26 cellular contexts compared by ENCODE assay signal in genomic region chr16:81467072-81467471, GRCh38. TPM values are rescaled to one million over a fixed set of nuclear protein-coding genes. Genes with fewer than 3 reads are reported as not detected.
DNase-seq lines count a peak whose midpoint lies in the region; ATAC-seq and TF ChIP-seq lines count a peak whose summit lies in the region.
"Had no signal": no experiment of that assay in that cellular context is flagged by ENCODE, and none has a peak within 500 bp of the region (broad histone marks: within the 10 kb centered on the region; RNA-seq: fewer than 3 reads in every experiment).

No MANE protein-coding gene starts in this region.

- H3K4me1 Mint-ChIP-seq in CD4-positive, CD25-positive, alpha-beta regulatory T cell = peaks cover 21 to 88% (median 58%) of the 10 kb centered on the region in 4 donors
- H3K4me1 Mint-ChIP-seq in endodermal cell = peaks cover 11% of the 10 kb centered on the region

- 92 to 94% methylated on average over 7 to 11 of the region's 11 CpGs for WGBS in endodermal cell (ENCODE audit: insufficient coverage in 1 of 2, insufficient read length in 1 of 2), 2 experiments
- WGBS in spleen, 5 donors = 91 to 97% (median 95%) methylated on average over 11 of the region's 11 CpGs

- DNase-seq in CD4-positive, CD25-positive, alpha-beta regulatory T cell = no peak
- no peak for DNase-seq in endodermal cell
- DNase-seq in spleen = peak; percentile 51
- no peak for DNase-seq in mucosa of descending colon
- DNase-seq in HuH-7.5 (ENCODE audit: low spot score) = no peak
- DNase-seq in sciatic nerve (ENCODE audit: low spot score) = no peak
- DNase-seq: activated CD4-positive, alpha-beta T cell treated with anti-CD3 and anti-CD28 coated beads for 36 hours; activated T-cell treated with anti-CD3 and anti-CD28 coated beads, Interleukin-2, amount 50 U/mL, for 1 hour; CD8-positive, alpha-beta T cell; cortex of kidney; DMS153; GOT3; lower lobe of right lung; NCI-H187; NCI-H526 treated with DMSO at 0.1 percent for 48 hours; RPMI8226; stimulated activated CD4-positive, alpha-beta T cell treated with anti-CD3 and anti-CD28 coated beads, Interleukin-12 subunit alpha, Interleukin-12 subunit beta, amount 100 ng/mL, for 4 hours; stimulated activated CD4-positive, alpha-beta T cell treated with anti-CD3 and anti-CD28 coated beads, Interleukin-4, amount 100 ng/mL, for 24 hours; stimulated activated naive CD4-positive, alpha-beta T cell treated with Interleukin-2 at 50 U/mL for 16 hours; thyroid gland had no signal

- TF ChIP-seq POLR2A in spleen (IDR thresholded peaks at IDR 0.05) = no peak

- TF ChIP-seq CTCF in endodermal cell (conservative IDR thresholded peaks at IDR 0.05) (no peak), spleen (IDR thresholded peaks at IDR 0.05 in 8 of 11, conservative IDR thresholded peaks at IDR 0.05 in 3 of 11) (no peak), mucosa of descending colon (IDR thresholded peaks at IDR 0.05) (no peak)

- H3K36me3 ChIP-seq in CD4-positive, CD25-positive, alpha-beta regulatory T cell (ENCODE audit: control insufficient read depth, insufficient read depth, low read length) = peaks cover 7% of the 10 kb centered on the region
- H3K36me3 ChIP-seq in KOPT-K1 (ENCODE audit: insufficient read depth, low read length) (peaks cover 19% of the 10 kb centered on the region), endodermal cell (ENCODE audit: control insufficient read depth, insufficient read depth, low read length) (peaks cover 26% of the 10 kb centered on the region), spleen (peaks cover 0 to 21% (median 0%) of the 10 kb centered on the region in 6 donors), mucosa of descending colon (ENCODE audit: low read depth) (no peaks in the 10 kb centered on the region)
- H3K36me3 ChIP-seq: breast epithelium, lower lobe of right lung, thyroid gland had no signal

- no peak overlapping the region for H3K9ac ChIP-seq in endodermal cell (ENCODE audit: extremely low read depth, low read length, poor library complexity, severe bottlenecking)
- H3K9ac ChIP-seq: KMS-11 had no signal

- H3K9me3 Mint-ChIP-seq in CD4-positive, CD25-positive, alpha-beta regulatory T cell = no peaks in the 10 kb centered on the region
- no peaks in the 10 kb centered on the region for H3K9me3 Mint-ChIP-seq in endodermal cell
- H3K9me3 Mint-ChIP-seq: CD8-positive, alpha-beta T cell; T-helper 1 cell treated with Interleukin-12 subunit alpha and Interleukin-12 subunit beta and Interleukin-4 antibody, amounts not matched to agents 30 μg/mL and 1 μg/mL, for 36 hours had no signal

- H3K27ac ChIP-seq in CD4-positive, CD25-positive, alpha-beta regulatory T cell (ENCODE audit: insufficient read depth, low read length, poor library complexity, severe bottlenecking) = peak overlapping the region; percentile 6
- H3K27ac ChIP-seq in KOPT-K1 (ENCODE audit: low read depth, low read length, poor library complexity, severe bottlenecking) = peak overlapping the region; percentile 99
- peak overlapping the region; percentile 68 for H3K27ac ChIP-seq in endodermal cell (ENCODE audit: low read depth, low read length)
- peak overlapping the region in 3 of 8 donors; percentile 61 to 95 (median 78) for H3K27ac ChIP-seq in spleen
- H3K27ac ChIP-seq: KMS-11, lower lobe of right lung, SK-N-MC, thyroid gland had no signal

- no peak overlapping the region for H3K4me3 ChIP-seq in CD4-positive, CD25-positive, alpha-beta regulatory T cell (ENCODE audit: low read depth, low read length)
- H3K4me3 ChIP-seq in endodermal cell (ENCODE audit: low read length) = no peak overlapping the region
- no peak overlapping the region for H3K4me3 ChIP-seq in spleen
- H3K4me3 ChIP-seq in mucosa of descending colon = no peak overlapping the region
- H3K4me3 ChIP-seq: breast epithelium, lower lobe of right lung, SK-N-MC, thyroid gland had no signal

- H3K27me3 ChIP-seq in CD4-positive, CD25-positive, alpha-beta regulatory T cell (ENCODE audit: control insufficient read depth, insufficient read depth, low read length) = no peaks in the 10 kb centered on the region
- H3K27me3 ChIP-seq in endodermal cell (ENCODE audit: control insufficient read depth, insufficient read depth, low read length, poor library complexity, severe bottlenecking) (no peaks in the 10 kb centered on the region), spleen (replicated peaks in 1 of 7) (no peaks in the 10 kb centered on the region)
- H3K27me3 ChIP-seq: breast epithelium, thyroid gland had no signal

- H3K4me1 ChIP-seq in CD4-positive, CD25-positive, alpha-beta regulatory T cell (ENCODE audit: control insufficient read depth, insufficient read depth, low read length, poor library complexity, severe bottlenecking) = peaks cover 49% of the 10 kb centered on the region
- H3K4me1 ChIP-seq in endodermal cell (ENCODE audit: control insufficient read depth, insufficient read depth, low read length) = no peaks in the 10 kb centered on the region
- peaks cover 36 to 100% (median 92%) of the 10 kb centered on the region in 6 donors for H3K4me1 ChIP-seq in spleen
- peaks cover 5% of the 10 kb centered on the region for H3K4me1 ChIP-seq in mucosa of descending colon (ENCODE audit: low read depth)
- H3K4me1 ChIP-seq: breast epithelium had no signal

- peaks cover 21% of the 10 kb centered on the region for H3K36me3 Mint-ChIP-seq in CD4-positive, CD25-positive, alpha-beta regulatory T cell
- H3K36me3 Mint-ChIP-seq in endodermal cell (ENCODE audit: low read depth) = peaks cover 6% of the 10 kb centered on the region

- no peak for ATAC-seq in CD4-positive, CD25-positive, alpha-beta regulatory T cell (ENCODE audit: low read depth in 2 of 2)
- no peak for ATAC-seq in mucosa of descending colon
- no peak for ATAC-seq in GM19023 (IDR thresholded peaks at IDR 0.05; ENCODE audit: unreplicated experiment)
- ATAC-seq in sciatic nerve = no peak
- ATAC-seq: activated CD4-positive, alpha-beta T cell treated with anti-CD3 and anti-CD28 coated beads for 36 hours; CD8-positive, alpha-beta T cell; lower lobe of right lung had no signal

- intact Hi-C loops in spleen (cut with DNase I; ENCODE audit: low total_unique reads) (loop anchor here (10.0 kb wide), 1 partner anchor 48 kb away; no protein-coding TSS in a partner anchor), mucosa of descending colon (cut with DNase I, micrococcal nuclease) (no loop called here), sciatic nerve (cut with DNase I) (no loop called here)

- H3K27ac Mint-ChIP-seq in CD4-positive, CD25-positive, alpha-beta regulatory T cell = peak overlapping the region in 1 of 3 donors; percentile 50
- H3K27ac Mint-ChIP-seq in endodermal cell = no peak overlapping the region
- H3K27ac Mint-ChIP-seq: activated CD4-positive, alpha-beta T cell treated with anti-CD3 and anti-CD28 coated beads for 36 hours had no signal

- H3K9me3 ChIP-seq in CD4-positive, CD25-positive, alpha-beta regulatory T cell (ENCODE audit: control insufficient read depth in 2 of 2, low read length in 2 of 2) = no peaks in the 10 kb centered on the region
- H3K9me3 ChIP-seq in KOPT-K1 (ENCODE audit: insufficient read depth, low read length, poor library complexity, severe bottlenecking) (no peaks in the 10 kb centered on the region), endodermal cell (ENCODE audit: control insufficient read depth, low read length) (no peaks in the 10 kb centered on the region), spleen (no peaks in the 10 kb centered on the region), mucosa of descending colon (no peaks in the 10 kb centered on the region)
- H3K9me3 ChIP-seq: breast epithelium, lower lobe of right lung, thyroid gland had no signal

- no peaks in the 10 kb centered on the region for H3K27me3 Mint-ChIP-seq in CD4-positive, CD25-positive, alpha-beta regulatory T cell
- H3K27me3 Mint-ChIP-seq in endodermal cell (ENCODE audit: insufficient read depth) = no peaks in the 10 kb centered on the region
- H3K27me3 Mint-ChIP-seq: activated CD4-positive, alpha-beta T cell treated with anti-CD3 and anti-CD28 coated beads for 36 hours had no signal

- no peak overlapping the region for H3K4me3 Mint-ChIP-seq in CD4-positive, CD25-positive, alpha-beta regulatory T cell
- H3K4me3 Mint-ChIP-seq in endodermal cell = no peak overlapping the region
- H3K4me3 Mint-ChIP-seq: activated CD4-positive, alpha-beta T cell treated with anti-CD3 and anti-CD28 coated beads for 36 hours; CD8-positive, alpha-beta T cell; T-helper 1 cell treated with Interleukin-12 subunit alpha and Interleukin-12 subunit beta and Interleukin-4 antibody, amounts not matched to agents 30 μg/mL and 1 μg/mL, for 36 hours had no signal

RNA-seq across cellular contexts. Expression of gene CMIP, which starts 22.5 kb away (rescaled TPM):
- total RNA-seq in CD4-positive, CD25-positive, alpha-beta regulatory T cell = 49.7 TPM
- polyA plus RNA-seq in CD4-positive, CD25-positive, alpha-beta regulatory T cell = under 1 TPM; 0.21 to 0.96 (median 0.76) TPM
- total RNA-seq in endodermal cell (10 to 100 TPM; 64.0 to 64.7 TPM), spleen (100 to 1,000 TPM in 1 of 7 donors, 10 to 100 TPM in 6; 49.9 to 107 (median 67.1) TPM), mucosa of descending colon (100 to 1,000 TPM in 1 of 3 donors, 10 to 100 TPM in 2; 73.3 to 127 (median 79.8) TPM), sciatic nerve (72.7 TPM)
- polyA plus RNA-seq in endodermal cell (2013, experiment 1 of 2) = 52.7 TPM
- polyA plus RNA-seq in endodermal cell (2013, experiment 2 of 2) = 47.8 TPM
- 10 to 100 TPM in 1 of 3 donors, 1 to 10 TPM in 2; 6.0 to 11.8 (median 6.2) TPM for polyA plus RNA-seq in spleen
